Comparison of ENCODE assay signal across 9 cellular contexts in genomic region chr3:100992086-100993033, GRCh38. TPM values are rescaled to one million over a fixed set of nuclear protein-coding genes. Genes with fewer than 3 reads are reported as not detected.
A peak's percentile ranks its signal among the peaks of the same experiment; 100 is the strongest.
DNase-seq lines count a peak whose midpoint lies in the region; ATAC-seq, FAIRE-seq and TF ChIP-seq lines count a peak whose summit lies in the region.
"Had no signal": no experiment of that assay in that cellular context is flagged by ENCODE, and none has a peak within 500 bp of the region (broad histone marks: within the 10 kb centered on the region; RNA-seq: fewer than 3 reads in every experiment).

No MANE protein-coding gene starts in this region.

- H2AFZ ChIP-seq in H1 (ENCODE audit: low read length): peak overlapping the region; percentile 84

- H4K8ac ChIP-seq in H1 (ENCODE audit: extremely low read depth, insufficient read depth, low read length): no peak overlapping the region

- no peak overlapping the region for H2AK5ac ChIP-seq in H1 (ENCODE audit: low read depth, low read length)

- H3K4me1 ChIP-seq in H1 (replicated peaks in 1 of 4; ENCODE audit: control insufficient read depth in 3 of 4, insufficient read depth in 4 of 4, low read length in 3 of 4) (no peaks in the 10 kb centered on the region), tibial artery (peaks cover 0 to 22% (median 15%) of the 10 kb centered on the region in 4 donors)

- WGBS in H1 (ENCODE audit: extremely low coverage in 1 of 2, insufficient coverage in 1 of 2, insufficient read length in 1 of 2, insufficient replicate concordance in 2 of 2, low coverage in 1 of 2, low lambda C conversion rate in 2 of 2, missing lambda C conversion rate in 1 of 2), 2 experiments: 85% methylated on average over 5 of the region's 5 CpGs; no CpG with 5 or more reads in 1 of the 2 experiments

- no peak overlapping the region for H2BK5ac ChIP-seq in H1 (ENCODE audit: low read depth, low read length)

- H3K56ac ChIP-seq in H1 (replicated peaks; ENCODE audit: insufficient read length, low read depth, low read length): no peak overlapping the region

- H4K91ac ChIP-seq in H1 (replicated peaks; ENCODE audit: insufficient read length, low read length): no peak overlapping the region

- POLR2A ChIA-PET in H1 (lab: Charles Lee; ENCODE audit: partially characterized antibody): no interaction called here

- ATAC-seq in HG03460 (IDR thresholded peaks at IDR 0.05; ENCODE audit: unreplicated experiment) (no peak), HG03378 (IDR thresholded peaks at IDR 0.05; ENCODE audit: unreplicated experiment) (no peak), HG03139 (IDR thresholded peaks at IDR 0.05; ENCODE audit: unreplicated experiment) (no peak)

- no peaks in the 10 kb centered on the region for H4K20me1 ChIP-seq in H1 (replicated peaks in 1 of 2; ENCODE audit: control insufficient read depth in 1 of 2, insufficient read depth in 2 of 2, low read length in 2 of 2)

- H3K27ac ChIP-seq in H1 (ENCODE audit: low read depth, low read length): no peak overlapping the region
- H3K27ac ChIP-seq in tibial artery: peak overlapping the region; percentile 68 to 74

- H3K36me3 ChIP-seq in MG63: no peaks in the 10 kb centered on the region
- H3K36me3 ChIP-seq in H1 (ENCODE audit: control insufficient read depth in 2 of 4, insufficient read depth in 4 of 4, low read length in 3 of 4): no peaks in the 10 kb centered on the region
- no peaks in the 10 kb centered on the region for H3K36me3 ChIP-seq in tibial artery

- no peak overlapping the region for H2BK20ac ChIP-seq in H1 (ENCODE audit: low read length)

- CTCF ChIA-PET in H1 (lab: Charles Lee; ENCODE audit: partially characterized antibody): no interaction called here

- no peak overlapping the region for H2BK15ac ChIP-seq in H1 (ENCODE audit: low read length)

- no peak overlapping the region for H3K4ac ChIP-seq in H1 (replicated peaks; ENCODE audit: insufficient read length, low read depth, low read length)

- H3K14ac ChIP-seq in H1 (ENCODE audit: insufficient read length): no peak overlapping the region

- no peak overlapping the region for H3K23ac ChIP-seq in H1 (ENCODE audit: insufficient read length)

- no peak for TF ChIP-seq RAD21 in H1 (IDR thresholded peaks at IDR 0.05 in 1 of 2, conservative IDR thresholded peaks at IDR 0.05 in 1 of 2; ENCODE audit: low read depth in 2 of 2, low read length in 2 of 2)

- H4K5ac ChIP-seq in H1 (ENCODE audit: insufficient read length, low read depth, low read length): no peak overlapping the region

- no peak overlapping the region for H3K9ac ChIP-seq in H1 (replicated peaks in 1 of 4; ENCODE audit: extremely low read depth in 1 of 4, low read depth in 3 of 4, low read length in 3 of 4)

- no peak for TF ChIP-seq POLR2A in H1 (IDR thresholded peaks at IDR 0.05; ENCODE audit: control extremely low read depth in 1 of 2, low read depth in 2 of 2, low read length in 2 of 2)

- H3K4me3 ChIP-seq in MG63 (peak overlapping the region; percentile 32), H1 (ENCODE audit: extremely low read depth in 1 of 4, insufficient read depth in 2 of 4, low read depth in 3 of 4, low read length in 4 of 4) (no peak overlapping the region), tibial artery (peak overlapping the region; percentile 45 to 50)

- no peak overlapping the region for H2BK120ac ChIP-seq in H1 (replicated peaks; ENCODE audit: low read depth, low read length)

- DNase-seq in MG63: no peak
- DNase-seq in H1 (ENCODE audit: low read depth in 1 of 2, low spot score in 2 of 2): no peak
- peak; percentile 67 to 87 for DNase-seq in lung microvascular endothelial cell (ENCODE audit: low read depth in 2 of 2)
- no peak for DNase-seq in tibial artery
- no peak for DNase-seq in occipital lobe (lab: John Stamatoyannopoulos, UW)
- DNase-seq: activated naive CD4-positive, alpha-beta T cell treated with anti-CD3 and anti-CD28 coated beads, Interleukin-2, amount 10 ng/mL, durations not matched to agents 7 days and 5 days had no signal

- no peak overlapping the region for H2BK12ac ChIP-seq in H1 (ENCODE audit: low read depth, low read length)

- no peak for FAIRE-seq in H1 (lab: Jason Lieb, UNC)

- H3K79me1 ChIP-seq in H1 (ENCODE audit: low read depth, low read length): no peaks in the 10 kb centered on the region

- TF ChIP-seq CTCF in H1 (IDR thresholded peaks at IDR 0.05; ENCODE audit: control extremely low read depth in 1 of 3, insufficient read depth in 1 of 3, low read depth in 1 of 3, low read length in 3 of 3) (no peak), tibial artery (IDR thresholded peaks at IDR 0.05) (peak in 1 of 2 experiments; percentile 15)

- H3K9me3 ChIP-seq in MG63 (no peaks in the 10 kb centered on the region), H1 (ENCODE audit: insufficient read depth in 2 of 2, low read depth in 1 of 2, low read length in 1 of 2) (no peaks in the 10 kb centered on the region), tibial artery (no peaks in the 10 kb centered on the region)

- H3K79me2 ChIP-seq in H1 (ENCODE audit: control insufficient read depth in 1 of 2, insufficient read depth in 2 of 2, low read length in 2 of 2): no peaks in the 10 kb centered on the region

- H3K18ac ChIP-seq in H1 (ENCODE audit: extremely low read depth, low read length): no peak overlapping the region

- no peak for TF ChIP-seq EP300 in H1 (IDR thresholded peaks at IDR 0.05; ENCODE audit: borderline replicate concordance in 1 of 2, low read depth in 2 of 2, low read length in 2 of 2)

- intact Hi-C loops in tibial artery (cut with DNase I; ENCODE audit: low total_unique reads): no loop called here

- H3K27me3 ChIP-seq in MG63 (no peaks in the 10 kb centered on the region), H1 (replicated peaks in 1 of 4; ENCODE audit: control insufficient read depth in 3 of 4, extremely low read depth in 1 of 4, insufficient read depth in 3 of 4, low read length in 3 of 4) (no peaks in the 10 kb centered on the region), tibial artery (no peaks in the 10 kb centered on the region)

- H3K4me2 ChIP-seq in H1 (ENCODE audit: insufficient read depth in 1 of 2, low read depth in 2 of 2, low read length in 2 of 2): no peak overlapping the region

- H3K23me2 ChIP-seq in H1 (ENCODE audit: low read depth, low read length): no peaks in the 10 kb centered on the region

TF ChIP-seq in H1, 55 proteins besides CTCF, POLR2A, EP300 and RAD21:
- TF ChIP-seq RNF2 (IDR thresholded peaks at IDR 0.05; ENCODE audit: borderline replicate concordance, low read depth, low read length, missing control alignments, poor library complexity, severe bottlenecking): no peak
- no peak for TF ChIP-seq USF2 (IDR thresholded peaks at IDR 0.05; ENCODE audit: low read length)
- no peak for TF ChIP-seq BRCA1 (IDR thresholded peaks at IDR 0.05; ENCODE audit: low read depth, low read length)
- TF ChIP-seq CTBP2 (IDR thresholded peaks at IDR 0.05; ENCODE audit: borderline replicate concordance, insufficient read depth, insufficient read length, low read length): no peak
- TF ChIP-seq CHD1 (IDR thresholded peaks at IDR 0.05; ENCODE audit: low read depth, low read length): no peak
- TF ChIP-seq CBX8 (IDR thresholded peaks at IDR 0.05; ENCODE audit: borderline replicate concordance, low read depth, low read length): no peak
- no peak for TF ChIP-seq EZH2 (IDR thresholded peaks at IDR 0.05; ENCODE audit: low read depth, low read length, severe bottlenecking)
- TF ChIP-seq TBP (IDR thresholded peaks at IDR 0.05; ENCODE audit: low read depth, low read length): no peak
- TF ChIP-seq ATF3 (IDR thresholded peaks at IDR 0.05; ENCODE audit: insufficient read depth, low read depth, low read length): no peak
- no peak for TF ChIP-seq POU5F1 (IDR thresholded peaks at IDR 0.05; ENCODE audit: low read depth, low read length)
- no peak for TF ChIP-seq TAF7 (optimal IDR thresholded peaks at IDR 0.05; ENCODE audit: borderline replicate concordance, low read depth, low read length)
- TF ChIP-seq SP4 (IDR thresholded peaks at IDR 0.05; ENCODE audit: low read length): no peak
- TF ChIP-seq CBX5 (IDR thresholded peaks at IDR 0.05; ENCODE audit: low read depth, low read length): no peak
- TF ChIP-seq SP1 (IDR thresholded peaks at IDR 0.05; ENCODE audit: low read depth, low read length): no peak
- TF ChIP-seq SP2 (IDR thresholded peaks at IDR 0.05; ENCODE audit: low read length): no peak
- TF ChIP-seq E2F6 (IDR thresholded peaks at IDR 0.05): no peak

RNA-seq across cellular contexts. Expression of gene ABI3BP, which starts 0.9 kb away (rescaled TPM):
- 1.1 and 2.1 TPM in 2 replicates for total RNA-seq in MG63 (2014; rRNA removed; shearing (Covaris generic); ENCODE audit: low replicate concordance)
- total RNA-seq in H1 (2021; fragmentation: NEBNext Ultra II Directional; extraction: Animal tissue kit (Norgen Biotek cat#: 25700)): 0.32 TPM in 1 of 2 replicates, not detected in the other
- 0.08 TPM in 1 of 2 replicates, not detected in the other for polyA plus RNA-seq in H1 (2011; rRNA removed)
- 0.06 TPM for polyA plus RNA-seq in H1 (2011; cell fraction: cytosol; rRNA removed)
- polyA plus RNA-seq in H1 (2011; cell fraction: nucleus; rRNA removed): 0.03 TPM
- polyA plus RNA-seq in H1 (2012, experiment 1 of 2): 0.15 to 0.28 TPM in 2 of 4 replicates, not detected in the others
- 0.07 TPM for polyA plus RNA-seq in H1 (2012, experiment 2 of 2)
- polyA plus RNA-seq in H1 (2013, experiment 1 of 2): 0.16 TPM
- 0.13 TPM for polyA plus RNA-seq in H1 (2013, experiment 2 of 2)
- polyA minus RNA-seq in H1 (2011; rRNA and poly(A)+ RNA removed): not detected in 2 replicates
- polyA minus RNA-seq in H1 (2011; cell fraction: cytosol; rRNA and poly(A)+ RNA removed): not detected
- not detected for polyA minus RNA-seq in H1 (2011; cell fraction: nucleus; rRNA and poly(A)+ RNA removed)
- total RNA-seq in lung microvascular endothelial cell (6.3 and 7.7 TPM in 2 replicates), occipital lobe (7.8 TPM)

Comparison
In these comparisons a context has a peak if more than half of its experiments do, and no peak if none do; other contexts are left out.
1. DNase-seq: peak in lung microvascular endothelial cell (2 of 2); none in MG63 (single experiment), H1 (0 of 2), tibial artery (0 of 2) and occipital lobe (single experiment).
2. H3K4me3 ChIP-seq: peak in MG63 (single experiment) and tibial artery (2 of 2); none in H1 (0 of 4).